26 cellular contexts compared by ENCODE assay signal in the genomic region with DNA sequence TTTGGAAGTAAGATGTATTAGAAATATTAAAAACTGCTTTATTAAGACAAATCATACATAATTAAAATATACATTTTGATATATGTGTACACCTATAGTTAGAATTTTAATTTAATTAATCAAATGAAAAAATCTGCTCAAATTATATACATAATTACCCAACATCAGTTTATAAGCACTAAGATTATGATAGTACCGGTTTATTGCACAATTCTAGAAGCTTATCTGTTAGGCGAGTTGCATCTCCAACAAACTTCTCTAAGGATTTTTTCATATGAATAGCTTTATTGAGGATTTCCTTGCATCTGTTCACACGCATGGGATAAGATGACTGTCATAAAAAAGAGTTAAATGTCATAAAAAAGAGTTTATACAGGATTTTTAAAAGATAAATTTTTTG. TPM values are rescaled to one million over a fixed set of nuclear protein-coding genes. Genes with fewer than 3 reads are reported as not detected.
DNase-seq lines count a peak whose midpoint lies in the region; ATAC-seq, FAIRE-seq and TF ChIP-seq lines count a peak whose summit lies in the region.
"Had no signal": no experiment of that assay in that cellular context is flagged by ENCODE, and none has a peak within 500 bp of the region (broad histone marks: within the 10 kb centered on the region; RNA-seq: fewer than 3 reads in every experiment).

No MANE protein-coding gene starts in this region.

- TF ChIP-seq POLR2A in HepG2 (IDR thresholded peaks at IDR 0.05; ENCODE audit: insufficient read depth in 1 of 2, low read depth in 2 of 2, low read length in 2 of 2) (no peak), right lobe of liver (IDR thresholded peaks at IDR 0.05) (no peak), body of pancreas (IDR thresholded peaks at IDR 0.05) (no peak)

- no peak for FAIRE-seq in HepG2 (lab: Jason Lieb, UNC)
- FAIRE-seq in frontal cortex (lab: Jason Lieb, UNC): peak; percentile 55
- FAIRE-seq: A549, D721Med, GM12892, H54 had no signal

- intact Hi-C loops in HepG2 (cut with micrococcal nuclease; ENCODE audit: unreplicated experiment): no loop called here
- intact Hi-C loops in right lobe of liver (cut with DNase I): no loop called here
- intact Hi-C loops in body of pancreas (cut with DNase I): no loop called here
- intact Hi-C loops in left lung (cut with DNase I): no loop called here
- intact Hi-C loops in activated CD4-positive, alpha-beta memory T cell treated with anti-CD3 and anti-CD28 coated beads for 36 hours (cut with micrococcal nuclease): no loop called here

- ATAC-seq in HepG2 (no peak), right lobe of liver (no peak), body of pancreas (no peak), left lung (no peak)
- ATAC-seq: A549 had no signal

- no peak for TF ChIP-seq RAD21 in HepG2 (CRISPR knock-in tag; IDR thresholded peaks at IDR 0.05)

- CTCF ChIA-PET in HepG2 (lab: Yijun Ruan, JAX; ENCODE audit: low intra/inter-chr PET ratio, low total read pairs): no interaction called here
- CTCF ChIA-PET in activated CD4-positive, alpha-beta memory T cell treated with anti-CD3 and anti-CD28 coated beads for 36 hours (lab: Charles Lee): no interaction called here

- H3K27ac Mint-ChIP-seq in activated CD4-positive, alpha-beta memory T cell treated with anti-CD3 and anti-CD28 coated beads for 36 hours: no peak overlapping the region
- H3K27ac Mint-ChIP-seq: CD14-positive monocyte; CD4-positive, alpha-beta T cell; CD8-positive, alpha-beta memory T cell; HFFc6 had no signal

- TF ChIP-seq CTCF in HepG2 (CRISPR knock-in tag; IDR thresholded peaks at IDR 0.05): no peak
- no peak for TF ChIP-seq CTCF in right lobe of liver (IDR thresholded peaks at IDR 0.05)
- TF ChIP-seq CTCF in body of pancreas (IDR thresholded peaks at IDR 0.05): no peak
- no peak for TF ChIP-seq CTCF in left lung (IDR thresholded peaks at IDR 0.05)

- BruUV-seq in HepG2 (replicated peaks; lab: Mats Ljungman, UMichigan): no TSS peak

- H3K9me3 Mint-ChIP-seq in activated CD4-positive, alpha-beta memory T cell treated with anti-CD3 and anti-CD28 coated beads for 36 hours: no peaks in the 10 kb centered on the region
- H3K9me3 Mint-ChIP-seq: CD14-positive monocyte; CD4-positive, alpha-beta T cell; CD8-positive, alpha-beta memory T cell; HFFc6 had no signal

- TF ChIP-seq EP300 in HepG2 (IDR thresholded peaks at IDR 0.05; ENCODE audit: low read depth in 2 of 2, low read length in 2 of 2) (no peak), HepG2 (CRISPR knock-in tag; IDR thresholded peaks at IDR 0.05; ENCODE audit: borderline replicate concordance) (no peak)

- no peaks in the 10 kb centered on the region for H3K4me1 Mint-ChIP-seq in activated CD4-positive, alpha-beta memory T cell treated with anti-CD3 and anti-CD28 coated beads for 36 hours (ENCODE audit: low read depth)
- H3K4me1 Mint-ChIP-seq: CD14-positive monocyte; CD8-positive, alpha-beta memory T cell had no signal

- no peak overlapping the region for H2AFZ ChIP-seq in HepG2 (ENCODE audit: low read length)

- no peak overlapping the region for H3K4me2 ChIP-seq in HepG2 (ENCODE audit: low read depth, low read length)
- H3K4me2 ChIP-seq: A549; BLaER1 treated with 17β-estradiol and CSF1 and Interleukin-3, amounts not matched to agents 10 nM and 100 nM had no signal

- DNase-seq in HepG2 (ENCODE audit: low spot score): no peak
- DNase-seq in right lobe of liver: no peak
- peak; percentile 51 for DNase-seq in amniotic epithelial cell (ENCODE audit: low read depth)
- DNase-seq in frontal cortex (ENCODE audit: low spot score in 2 of 2): no peak
- DNase-seq in body of pancreas: no peak
- DNase-seq in left lung: no peak
- DNase-seq in activated CD4-positive, alpha-beta memory T cell treated with anti-CD3 and anti-CD28 coated beads for 36 hours: no peak
- no peak for DNase-seq in activated CD4-positive, alpha-beta T cell treated with anti-CD3 and anti-CD28 coated beads for 1 hour
- DNase-seq: ACHN; AML-193; BE2C; CD4-positive, alpha-beta T cell; CD8-positive, alpha-beta memory T cell; DMS 273 treated with DMSO at 0.1 percent for 48 hours; DMS53; DMS79 treated with DMSO at 0.1 percent for 48 hours; GOT3; HFFc6 had no signal

- no peaks in the 10 kb centered on the region for H3K4me1 ChIP-seq in HepG2 (ENCODE audit: insufficient read depth, low read length)
- no peaks in the 10 kb centered on the region for H3K4me1 ChIP-seq in right lobe of liver
- no peaks in the 10 kb centered on the region for H3K4me1 ChIP-seq in body of pancreas
- H3K4me1 ChIP-seq in left lung: no peaks in the 10 kb centered on the region
- H3K4me1 ChIP-seq: A549; BE2C; BLaER1 treated with 17β-estradiol and CSF1 and Interleukin-3, amounts not matched to agents 10 nM and 100 nM; HAP-1 had no signal

- H3K4me3 Mint-ChIP-seq in activated CD4-positive, alpha-beta memory T cell treated with anti-CD3 and anti-CD28 coated beads for 36 hours: no peak overlapping the region
- H3K4me3 Mint-ChIP-seq: CD14-positive monocyte; CD4-positive, alpha-beta T cell; CD8-positive, alpha-beta memory T cell; HFFc6 had no signal

- H3K36me3 Mint-ChIP-seq in activated CD4-positive, alpha-beta memory T cell treated with anti-CD3 and anti-CD28 coated beads for 36 hours: peaks cover 9% of the 10 kb centered on the region

- no peaks in the 10 kb centered on the region for H4K20me1 ChIP-seq in HepG2 (ENCODE audit: insufficient read depth, low read length)
- H4K20me1 ChIP-seq: BLaER1 treated with 17β-estradiol and CSF1 and Interleukin-3, amounts not matched to agents 10 nM and 100 nM had no signal

- H3K36me3 ChIP-seq in HepG2 (replicated peaks in 1 of 2; ENCODE audit: control insufficient read depth in 1 of 2, insufficient read depth in 2 of 2, low read length in 2 of 2): no peaks in the 10 kb centered on the region
- no peaks in the 10 kb centered on the region for H3K36me3 ChIP-seq in right lobe of liver
- H3K36me3 ChIP-seq in body of pancreas (replicated peaks in 1 of 2; ENCODE audit: insufficient read depth in 1 of 2, low read depth in 2 of 2): no peaks in the 10 kb centered on the region
- H3K36me3 ChIP-seq in left lung: peaks cover 0 to 18% of the 10 kb centered on the region in 2 donors
- H3K36me3 ChIP-seq: HAP-1 had no signal

- 98% methylated on average over 3 of the region's 3 CpGs for whole genome bisulfite sequencing in HepG2 (ENCODE audit: low lambda C conversion rate)
- 73% methylated on average over 3 of the region's 3 CpGs for WGBS in right lobe of liver (ENCODE audit: insufficient coverage, low coverage, low lambda C conversion rate, missing lambda C conversion rate)
- 88 to 91% methylated on average over 3 of the region's 3 CpGs for WGBS in body of pancreas, 2 donors

- H3K9me3 ChIP-seq in HepG2 (ENCODE audit: low read length): no peaks in the 10 kb centered on the region
- no peaks in the 10 kb centered on the region for H3K9me3 ChIP-seq in right lobe of liver
- H3K9me3 ChIP-seq in body of pancreas: no peaks in the 10 kb centered on the region
- H3K9me3 ChIP-seq in left lung: no peaks in the 10 kb centered on the region
- H3K9me3 ChIP-seq: A549, BE2C, HAP-1 had no signal

- POLR2A ChIA-PET in HepG2 (lab: Yijun Ruan, JAX): no interaction called here
- POLR2A ChIA-PET in activated CD4-positive, alpha-beta memory T cell treated with anti-CD3 and anti-CD28 coated beads for 36 hours (lab: Charles Lee): no interaction called here

- H3K27me3 ChIP-seq in HepG2 (ENCODE audit: control insufficient read depth in 1 of 2, insufficient read depth in 2 of 2, low read length in 2 of 2) (no peaks in the 10 kb centered on the region), right lobe of liver (no peaks in the 10 kb centered on the region), body of pancreas (no peaks in the 10 kb centered on the region), left lung (no peaks in the 10 kb centered on the region)
- H3K27me3 ChIP-seq: BE2C; BLaER1 treated with 17β-estradiol and CSF1 and Interleukin-3, amounts not matched to agents 10 nM and 100 nM had no signal

- H3K4me3 ChIP-seq in HepG2 (replicated peaks in 1 of 3; ENCODE audit: insufficient read depth in 1 of 3, low read depth in 2 of 3, low read length in 3 of 3) (no peak overlapping the region), right lobe of liver (no peak overlapping the region), body of pancreas (no peak overlapping the region), left lung (no peak overlapping the region)
- H3K4me3 ChIP-seq: A549; BLaER1 treated with 17β-estradiol and CSF1 and Interleukin-3, amounts not matched to agents 10 nM and 100 nM; HAP-1 had no signal

- H3K27me3 Mint-ChIP-seq in activated CD4-positive, alpha-beta memory T cell treated with anti-CD3 and anti-CD28 coated beads for 36 hours: no peaks in the 10 kb centered on the region
- H3K27me3 Mint-ChIP-seq: CD4-positive, alpha-beta T cell; CD8-positive, alpha-beta memory T cell had no signal

- no peaks in the 10 kb centered on the region for H3K79me2 ChIP-seq in HepG2 (ENCODE audit: insufficient read depth, low read length)

- no peak overlapping the region for H3K27ac ChIP-seq in HepG2 (ENCODE audit: extremely low read length, insufficient read depth, low read length)
- H3K27ac ChIP-seq in right lobe of liver: no peak overlapping the region
- H3K27ac ChIP-seq in body of pancreas: no peak overlapping the region
- no peak overlapping the region for H3K27ac ChIP-seq in left lung
- H3K27ac ChIP-seq: 22Rv1; A549; BLaER1 treated with 17β-estradiol and CSF1 and Interleukin-3, amounts not matched to agents 10 nM and 100 nM had no signal

- in situ Hi-C loops in HepG2 (cut with HindIII; ENCODE audit: extremely low pct_ligation_motif_present, low pct_unique_long_range_greater_than_20kb): no loop called here

- no peak overlapping the region for H3K9ac ChIP-seq in HepG2 (ENCODE audit: insufficient read depth, low read depth, low read length)
- H3K9ac ChIP-seq: BLaER1 treated with 17β-estradiol and CSF1 and Interleukin-3, amounts not matched to agents 10 nM and 100 nM had no signal

RNA-seq across cellular contexts. Expression of gene XRN1, which starts 19.9 kb away (rescaled TPM):
- total RNA-seq in HepG2 (2016; rRNA removed; fragmentation: Illumina TruSeq; extraction: Trizol): 13.2 and 18.1 TPM in 2 replicates
- 4.5 and 8.0 TPM in 2 replicates for total RNA-seq in HepG2 (2016; cell fraction: cytosol; rRNA removed; fragmentation: Illumina TruSeq; extraction: Trizol; ENCODE audit: low read depth)
- total RNA-seq in HepG2 (2016; cell fraction: insoluble cytoplasmic fraction; rRNA removed; fragmentation: Illumina TruSeq; extraction: Trizol): 13.9 and 16.6 TPM in 2 replicates
- 4.3 TPM in 2 replicates for total RNA-seq in HepG2 (2016; cell fraction: membrane; rRNA removed; fragmentation: Illumina TruSeq; extraction: Trizol)
- total RNA-seq in HepG2 (2016; cell fraction: nucleus; rRNA removed; fragmentation: Illumina TruSeq; extraction: Trizol): 39.7 and 42.2 TPM in 2 replicates
- polyA plus RNA-seq in HepG2 (2011; rRNA removed): 11.2 and 13.3 TPM in 2 replicates
- 1.7 and 3.0 TPM in 2 replicates for polyA plus RNA-seq in HepG2 (2011; cell fraction: cytosol; rRNA removed)
- polyA plus RNA-seq in HepG2 (2011; cell fraction: nucleus; rRNA removed): 11.6 and 15.9 TPM in 2 replicates
- 9.1 and 10.4 TPM in 2 replicates for polyA plus RNA-seq in HepG2 (2012)
- 0.18 and 0.20 TPM in 2 replicates for polyA plus RNA-seq in HepG2 (2016; cell fraction: cytosol; fragmentation: Illumina TruSeq; extraction: Trizol; ENCODE audit: low read depth)
- 5.3 and 5.5 TPM in 2 replicates for polyA plus RNA-seq in HepG2 (2016; cell fraction: insoluble cytoplasmic fraction; fragmentation: Illumina TruSeq; extraction: Trizol; ENCODE audit: low read depth)
- 0.53 and 0.72 TPM in 2 replicates for polyA plus RNA-seq in HepG2 (2016; cell fraction: membrane; fragmentation: Illumina TruSeq; extraction: Trizol; ENCODE audit: low read depth)
- polyA plus RNA-seq in HepG2 (2016; cell fraction: nucleus; fragmentation: Illumina TruSeq; extraction: Trizol; ENCODE audit: insufficient read depth, low read depth): 10.6 and 13.2 TPM in 2 replicates
- polyA minus RNA-seq in HepG2 (2011; rRNA and poly(A)+ RNA removed; ENCODE audit: low replicate concordance): 13.8 and 13.9 TPM in 2 replicates
- polyA minus RNA-seq in HepG2 (2011; cell fraction: cytosol; rRNA and poly(A)+ RNA removed): 20.5 and 24.2 TPM in 2 replicates
- polyA minus RNA-seq in HepG2 (2011; cell fraction: nucleus; rRNA and poly(A)+ RNA removed): 161 and 189 TPM in 2 replicates
- total RNA-seq in right lobe of liver: 10 to 100 TPM; 21.4 to 30.8 (median 24.8) TPM
- 61.1 TPM for total RNA-seq in frontal cortex
- total RNA-seq in body of pancreas: 10 to 100 TPM; 20.5 to 37.2 TPM
- total RNA-seq in left lung: 10 to 100 TPM; 27.0 to 35.2 TPM
- 10 to 100 TPM; 58.4 to 67.8 TPM for total RNA-seq in activated CD4-positive, alpha-beta memory T cell treated with anti-CD3 and anti-CD28 coated beads for 36 hours
